19 cellular contexts compared by ENCODE assay signal in genomic region chr22:31121403-31121802, GRCh38. TPM values are rescaled to one million over a fixed set of nuclear protein-coding genes. Genes with fewer than 3 reads are reported as not detected.
A peak's percentile ranks its signal among the peaks of the same experiment; 100 is the strongest.
DNase-seq lines count a peak whose midpoint lies in the region; ATAC-seq, FAIRE-seq and TF ChIP-seq lines count a peak whose summit lies in the region.
"Had no signal": no experiment of that assay in that cellular context is flagged by ENCODE, and none has a peak within 500 bp of the region (broad histone marks: within the 10 kb centered on the region; RNA-seq: fewer than 3 reads in every experiment).

No MANE protein-coding gene starts in this region.

- intact Hi-C loops in HepG2 (cut with micrococcal nuclease; ENCODE audit: unreplicated experiment): no loop called here
- intact Hi-C loops in right lobe of liver (cut with DNase I): no loop called here
- intact Hi-C loops in transverse colon (cut with DNase I; ENCODE audit: low total_unique reads): no loop called here

- H3K36me3 ChIP-seq in HepG2 (replicated peaks in 1 of 2; ENCODE audit: control insufficient read depth in 1 of 2, insufficient read depth in 2 of 2, low read length in 2 of 2) (no peaks in the 10 kb centered on the region), right lobe of liver (no peaks in the 10 kb centered on the region), astrocyte (ENCODE audit: insufficient read depth, low read length) (no peaks in the 10 kb centered on the region), transverse colon (no peaks in the 10 kb centered on the region)

- H3K79me2 ChIP-seq in HepG2 (ENCODE audit: insufficient read depth, low read length) (no peaks in the 10 kb centered on the region), astrocyte (ENCODE audit: insufficient read depth, low read length) (no peaks in the 10 kb centered on the region)

- H3K36me3 Mint-ChIP-seq in astrocyte (ENCODE audit: low read depth, unreplicated experiment): peaks cover 2% of the 10 kb centered on the region

- ATAC-seq in HepG2 (no peak), right lobe of liver (no peak)
- ATAC-seq: SK-N-SH treated with all-trans-retinoic acid at 6 μM for 48 hours had no signal

- H3K4me3 Mint-ChIP-seq in astrocyte (ENCODE audit: unreplicated experiment): peak overlapping the region; percentile 2

- TF ChIP-seq RAD21 in HepG2 (CRISPR knock-in tag; IDR thresholded peaks at IDR 0.05): no peak

- H4K20me1 ChIP-seq in HepG2 (ENCODE audit: insufficient read depth, low read length) (no peaks in the 10 kb centered on the region), astrocyte (ENCODE audit: insufficient read depth, low read length) (no peaks in the 10 kb centered on the region)

- no peak overlapping the region for H3K4me3 ChIP-seq in HepG2 (replicated peaks in 1 of 3; ENCODE audit: insufficient read depth in 1 of 3, low read depth in 2 of 3, low read length in 3 of 3)
- no peak overlapping the region for H3K4me3 ChIP-seq in right lobe of liver
- H3K4me3 ChIP-seq in astrocyte (ENCODE audit: insufficient read depth, low read depth, low read length): no peak overlapping the region
- H3K4me3 ChIP-seq in transverse colon: no peak overlapping the region

- TF ChIP-seq EP300 in HepG2 (IDR thresholded peaks at IDR 0.05; ENCODE audit: low read depth in 2 of 2, low read length in 2 of 2) (no peak), HepG2 (CRISPR knock-in tag; IDR thresholded peaks at IDR 0.05; ENCODE audit: borderline replicate concordance) (no peak), transverse colon (IDR thresholded peaks at IDR 0.05; ENCODE audit: low read depth) (no peak)

- H3K27me3 ChIP-seq in HepG2 (ENCODE audit: control insufficient read depth in 1 of 2, insufficient read depth in 2 of 2, low read length in 2 of 2) (peaks cover 1 to 28% of the 10 kb centered on the region in 2 experiments; a peak in 4 of 5 replicates), right lobe of liver (no peaks in the 10 kb centered on the region), astrocyte (ENCODE audit: insufficient read depth, low read length) (peaks cover 7% of the 10 kb centered on the region), transverse colon (no peaks in the 10 kb centered on the region)

- H2AFZ ChIP-seq in HepG2 (ENCODE audit: low read length): no peak overlapping the region
- H2AFZ ChIP-seq in astrocyte (ENCODE audit: low read depth, low read length): no peak overlapping the region

- POLR2A ChIA-PET in HepG2 (lab: Yijun Ruan, JAX): no interaction called here

- no peak for DNase-seq in HepG2 (ENCODE audit: low spot score)
- DNase-seq in right lobe of liver: no peak
- no peak for DNase-seq in astrocyte (ENCODE audit: low read depth)
- no peak for DNase-seq in transverse colon
- DNase-seq in NCI-H2081 (lab: John Stamatoyannopoulos, UW): no peak
- DNase-seq in NCI-H446 treated with DMSO at 0.1 percent for 48 hours (lab: John Stamatoyannopoulos, UW): no peak
- DNase-seq: COR-L47, DMS 273 treated with DMSO at 0.1 percent for 48 hours, DND-41, GOT3, KBM-7, NCI-H1105 treated with DMSO at 0.1 percent for 48 hours, NCI-H187, NCI-H2227 treated with DMSO at 0.1 percent for 48 hours, NCI-H524, NCI-H82, OCI-M1, SIG-M5 had no signal

- peaks cover 5% of the 10 kb centered on the region for H3K4me1 Mint-ChIP-seq in astrocyte (ENCODE audit: low read depth, unreplicated experiment)

- in situ Hi-C loops in HepG2 (cut with HindIII; ENCODE audit: extremely low pct_ligation_motif_present, low pct_unique_long_range_greater_than_20kb): no loop called here
- in situ Hi-C loops in transverse colon (cut with MboI; ENCODE audit: low pct_ligation_motif_present in 1 of 4, low pct_unique_long_range_greater_than_20kb in 1 of 4, low sequenced_read_pairs in 3 of 4): no loop called here

- H3K27ac Mint-ChIP-seq in astrocyte (ENCODE audit: unreplicated experiment): no peak overlapping the region

- no peak overlapping the region for H3K9ac ChIP-seq in HepG2 (ENCODE audit: insufficient read depth, low read depth, low read length)
- no peak overlapping the region for H3K9ac ChIP-seq in astrocyte (ENCODE audit: low read length)

- BruUV-seq in HepG2 (replicated peaks; lab: Mats Ljungman, UMichigan): no TSS peak

- H3K27ac ChIP-seq in HepG2 (ENCODE audit: extremely low read length, insufficient read depth, low read length) (no peak overlapping the region), right lobe of liver (no peak overlapping the region), astrocyte (ENCODE audit: low read depth, low read length) (no peak overlapping the region), transverse colon (peak overlapping the region in 3 of 4 donors; percentile 81 to 83 (median 81))

- CTCF ChIA-PET in HepG2 (lab: Yijun Ruan, JAX; ENCODE audit: low intra/inter-chr PET ratio, low total read pairs): no interaction called here

- H3K9me3 ChIP-seq in HepG2 (ENCODE audit: low read length) (no peaks in the 10 kb centered on the region), right lobe of liver (no peaks in the 10 kb centered on the region), astrocyte (ENCODE audit: insufficient read depth, low read depth, low read length) (no peaks in the 10 kb centered on the region), transverse colon (no peaks in the 10 kb centered on the region)

- TF ChIP-seq CTCF in HepG2 (CRISPR knock-in tag; IDR thresholded peaks at IDR 0.05): no peak
- no peak for TF ChIP-seq CTCF in right lobe of liver (IDR thresholded peaks at IDR 0.05)
- TF ChIP-seq CTCF in astrocyte (IDR thresholded peaks at IDR 0.05; ENCODE audit: insufficient read depth, low read depth, low read length): no peak
- TF ChIP-seq CTCF in transverse colon (IDR thresholded peaks at IDR 0.05): no peak

- peaks cover 37% of the 10 kb centered on the region for H3K4me1 ChIP-seq in HepG2 (ENCODE audit: insufficient read depth, low read length)
- peaks cover 0 to 4% (median 0%) of the 10 kb centered on the region in 4 donors for H3K4me1 ChIP-seq in right lobe of liver
- H3K4me1 ChIP-seq in astrocyte (ENCODE audit: insufficient read depth, low read length): peaks cover 3% of the 10 kb centered on the region
- H3K4me1 ChIP-seq in transverse colon: peaks cover 11 to 25% (median 16%) of the 10 kb centered on the region in 4 donors

- FAIRE-seq in HepG2 (lab: Jason Lieb, UNC) (no peak), astrocyte (lab: Jason Lieb, UNC) (no peak)

- peaks cover 22% of the 10 kb centered on the region for H3K27me3 Mint-ChIP-seq in astrocyte (ENCODE audit: low read depth, unreplicated experiment)

- 64% methylated on average over 4 of the region's 4 CpGs for WGBS in HepG2 (ENCODE audit: low lambda C conversion rate)
- 94% methylated on average over 3 of the region's 4 CpGs for WGBS in right lobe of liver (ENCODE audit: insufficient coverage, low coverage, low lambda C conversion rate, missing lambda C conversion rate)
- WGBS in transverse colon (ENCODE audit: low coverage in 1 of 2), 2 donors: 90 to 95% methylated on average over 2 to 4 of the region's 4 CpGs

- H3K4me2 ChIP-seq in HepG2 (ENCODE audit: low read depth, low read length) (no peak overlapping the region), astrocyte (ENCODE audit: low read length) (no peak overlapping the region)

- no peaks in the 10 kb centered on the region for H3K9me3 Mint-ChIP-seq in astrocyte (ENCODE audit: unreplicated experiment)

- no peak for TF ChIP-seq POLR2A in HepG2 (IDR thresholded peaks at IDR 0.05; ENCODE audit: insufficient read depth in 1 of 2, low read depth in 2 of 2, low read length in 2 of 2)
- no peak for TF ChIP-seq POLR2A in right lobe of liver (IDR thresholded peaks at IDR 0.05)
- TF ChIP-seq POLR2A in transverse colon (IDR thresholded peaks at IDR 0.05): no peak

RNA-seq across cellular contexts. Expression of gene INPP5J, which starts 1.4 kb away (rescaled TPM):
- total RNA-seq in HepG2 (2016; rRNA removed; fragmentation: Illumina TruSeq; extraction: Trizol) (0.15 and 0.24 TPM in 2 replicates), right lobe of liver (under 1 TPM in 4 of 6 experiments, not detected in 2; 0.12 to 0.49 (median 0.26) TPM), astrocyte (3.0 and 3.3 TPM in 2 replicates), transverse colon (10 to 100 TPM; 22.4 to 51.2 (median 30.8) TPM)
- 0.09 TPM in 1 of 2 replicates, not detected in the other for total RNA-seq in HepG2 (2016; cell fraction: cytosol; rRNA removed; fragmentation: Illumina TruSeq; extraction: Trizol; ENCODE audit: low read depth)
- 0.42 and 0.45 TPM in 2 replicates for total RNA-seq in HepG2 (2016; cell fraction: insoluble cytoplasmic fraction; rRNA removed; fragmentation: Illumina TruSeq; extraction: Trizol)
- total RNA-seq in HepG2 (2016; cell fraction: membrane; rRNA removed; fragmentation: Illumina TruSeq; extraction: Trizol): 0.34 and 0.40 TPM in 2 replicates
- 0.47 TPM in 2 replicates for total RNA-seq in HepG2 (2016; cell fraction: nucleus; rRNA removed; fragmentation: Illumina TruSeq; extraction: Trizol)
- polyA plus RNA-seq in HepG2 (2011; rRNA removed): 1.1 and 1.3 TPM in 2 replicates
- 0.41 and 0.62 TPM in 2 replicates for polyA plus RNA-seq in HepG2 (2011; cell fraction: cytosol; rRNA removed)
- 6.2 and 7.6 TPM in 2 replicates for polyA plus RNA-seq in HepG2 (2011; cell fraction: nucleus; rRNA removed)
- 0.30 and 1.7 TPM in 2 replicates for polyA plus RNA-seq in HepG2 (2012)
- 0.11 and 0.18 TPM in 2 replicates for polyA plus RNA-seq in HepG2 (2016; cell fraction: cytosol; fragmentation: Illumina TruSeq; extraction: Trizol; ENCODE audit: low read depth)
- polyA plus RNA-seq in HepG2 (2016; cell fraction: insoluble cytoplasmic fraction; fragmentation: Illumina TruSeq; extraction: Trizol; ENCODE audit: low read depth): 0.26 and 0.52 TPM in 2 replicates
- 0.27 and 0.29 TPM in 2 replicates for polyA plus RNA-seq in HepG2 (2016; cell fraction: membrane; fragmentation: Illumina TruSeq; extraction: Trizol; ENCODE audit: low read depth)
- 1.9 and 3.2 TPM in 2 replicates for polyA plus RNA-seq in HepG2 (2016; cell fraction: nucleus; fragmentation: Illumina TruSeq; extraction: Trizol; ENCODE audit: insufficient read depth, low read depth)
- polyA minus RNA-seq in HepG2 (2011; rRNA and poly(A)+ RNA removed; ENCODE audit: low replicate concordance): 0.88 and 5.2 TPM in 2 replicates
- polyA minus RNA-seq in HepG2 (2011; cell fraction: cytosol; rRNA and poly(A)+ RNA removed): 0.35 and 0.49 TPM in 2 replicates
- 0.62 and 1.7 TPM in 2 replicates for polyA minus RNA-seq in HepG2 (2011; cell fraction: nucleus; rRNA and poly(A)+ RNA removed)

RNA-seq across cellular contexts. Expression of gene SELENOM, which starts 14.0 kb away (rescaled TPM):
- total RNA-seq in HepG2 (2016; rRNA removed; fragmentation: Illumina TruSeq; extraction: Trizol): 2.4 and 4.1 TPM in 2 replicates
- 1.9 and 4.6 TPM in 2 replicates for total RNA-seq in HepG2 (2016; cell fraction: cytosol; rRNA removed; fragmentation: Illumina TruSeq; extraction: Trizol; ENCODE audit: low read depth)
- total RNA-seq in HepG2 (2016; cell fraction: insoluble cytoplasmic fraction; rRNA removed; fragmentation: Illumina TruSeq; extraction: Trizol): 1.6 and 3.5 TPM in 2 replicates
- 1.9 and 2.9 TPM in 2 replicates for total RNA-seq in HepG2 (2016; cell fraction: membrane; rRNA removed; fragmentation: Illumina TruSeq; extraction: Trizol)
- total RNA-seq in HepG2 (2016; cell fraction: nucleus; rRNA removed; fragmentation: Illumina TruSeq; extraction: Trizol): 1.5 and 2.6 TPM in 2 replicates
- polyA plus RNA-seq in HepG2 (2011; rRNA removed): 4.3 and 5.5 TPM in 2 replicates
- 5.8 and 12.6 TPM in 2 replicates for polyA plus RNA-seq in HepG2 (2011; cell fraction: cytosol; rRNA removed)
- polyA plus RNA-seq in HepG2 (2011; cell fraction: nucleus; rRNA removed): 5.9 and 7.6 TPM in 2 replicates
- polyA plus RNA-seq in HepG2 (2012): 2.5 and 2.9 TPM in 2 replicates
- polyA plus RNA-seq in HepG2 (2016; cell fraction: cytosol; fragmentation: Illumina TruSeq; extraction: Trizol; ENCODE audit: low read depth): 3.5 and 5.0 TPM in 2 replicates
- 2.3 and 2.8 TPM in 2 replicates for polyA plus RNA-seq in HepG2 (2016; cell fraction: insoluble cytoplasmic fraction; fragmentation: Illumina TruSeq; extraction: Trizol; ENCODE audit: low read depth)
- 4.2 and 4.5 TPM in 2 replicates for polyA plus RNA-seq in HepG2 (2016; cell fraction: membrane; fragmentation: Illumina TruSeq; extraction: Trizol; ENCODE audit: low read depth)
- polyA plus RNA-seq in HepG2 (2016; cell fraction: nucleus; fragmentation: Illumina TruSeq; extraction: Trizol; ENCODE audit: insufficient read depth, low read depth): 3.5 and 5.2 TPM in 2 replicates
- 1.4 and 4.9 TPM in 2 replicates for polyA minus RNA-seq in HepG2 (2011; rRNA and poly(A)+ RNA removed; ENCODE audit: low replicate concordance)
- polyA minus RNA-seq in HepG2 (2011; cell fraction: cytosol; rRNA and poly(A)+ RNA removed): 1.8 and 2.3 TPM in 2 replicates
- 1.5 and 2.4 TPM in 2 replicates for polyA minus RNA-seq in HepG2 (2011; cell fraction: nucleus; rRNA and poly(A)+ RNA removed)
- total RNA-seq in right lobe of liver: 10 to 100 TPM in 3 of 6 experiments, 1 to 10 TPM in 3; 4.7 to 52.0 (median 9.4) TPM
- 157 and 205 TPM in 2 replicates for total RNA-seq in astrocyte
- 100 to 1,000 TPM; 247 to 334 (median 315) TPM for total RNA-seq in transverse colon

RNA-seq across cellular contexts. Expression of gene PLA2G3, which starts 18.9 kb away (rescaled TPM):
- total RNA-seq in HepG2 (2016; rRNA removed; fragmentation: Illumina TruSeq; extraction: Trizol) (0.11 and 0.42 TPM in 2 replicates), right lobe of liver (not detected), astrocyte (not detected in 2 replicates), transverse colon (not detected)
- 0.09 and 0.20 TPM in 2 replicates for total RNA-seq in HepG2 (2016; cell fraction: cytosol; rRNA removed; fragmentation: Illumina TruSeq; extraction: Trizol; ENCODE audit: low read depth)
- 0.09 and 0.32 TPM in 2 replicates for total RNA-seq in HepG2 (2016; cell fraction: insoluble cytoplasmic fraction; rRNA removed; fragmentation: Illumina TruSeq; extraction: Trizol)
- 0.19 and 0.21 TPM in 2 replicates for total RNA-seq in HepG2 (2016; cell fraction: membrane; rRNA removed; fragmentation: Illumina TruSeq; extraction: Trizol)
- 0.25 and 0.34 TPM in 2 replicates for total RNA-seq in HepG2 (2016; cell fraction: nucleus; rRNA removed; fragmentation: Illumina TruSeq; extraction: Trizol)
- 0.12 and 0.24 TPM in 2 replicates for polyA plus RNA-seq in HepG2 (2011; rRNA removed)
- 0.17 TPM in 2 replicates for polyA plus RNA-seq in HepG2 (2011; cell fraction: cytosol; rRNA removed)
- 0.16 and 0.21 TPM in 2 replicates for polyA plus RNA-seq in HepG2 (2011; cell fraction: nucleus; rRNA removed)
- polyA plus RNA-seq in HepG2 (2012): 0.15 and 0.37 TPM in 2 replicates
- 0.06 and 0.14 TPM in 2 replicates for polyA plus RNA-seq in HepG2 (2016; cell fraction: cytosol; fragmentation: Illumina TruSeq; extraction: Trizol; ENCODE audit: low read depth)
- polyA plus RNA-seq in HepG2 (2016; cell fraction: insoluble cytoplasmic fraction; fragmentation: Illumina TruSeq; extraction: Trizol; ENCODE audit: low read depth): 0.08 and 0.14 TPM in 2 replicates
- polyA plus RNA-seq in HepG2 (2016; cell fraction: membrane; fragmentation: Illumina TruSeq; extraction: Trizol; ENCODE audit: low read depth): 0.09 TPM in 1 of 2 replicates, not detected in the other
- polyA plus RNA-seq in HepG2 (2016; cell fraction: nucleus; fragmentation: Illumina TruSeq; extraction: Trizol; ENCODE audit: insufficient read depth, low read depth): 0.55 and 0.78 TPM in 2 replicates
- polyA minus RNA-seq in HepG2 (2011; rRNA and poly(A)+ RNA removed; ENCODE audit: low replicate concordance): 0.30 and 0.40 TPM in 2 replicates
- not detected in 2 replicates for polyA minus RNA-seq in HepG2 (2011; cell fraction: cytosol; rRNA and poly(A)+ RNA removed)
- not detected in 2 replicates for polyA minus RNA-seq in HepG2 (2011; cell fraction: nucleus; rRNA and poly(A)+ RNA removed)

RNA-seq across cellular contexts. Expression of gene RNF185, which starts 38.6 kb away (rescaled TPM):
- total RNA-seq in HepG2 (2016; rRNA removed; fragmentation: Illumina TruSeq; extraction: Trizol): 21.4 and 28.8 TPM in 2 replicates
- 2.9 and 3.2 TPM in 2 replicates for total RNA-seq in HepG2 (2016; cell fraction: cytosol; rRNA removed; fragmentation: Illumina TruSeq; extraction: Trizol; ENCODE audit: low read depth)
- 21.9 and 28.5 TPM in 2 replicates for total RNA-seq in HepG2 (2016; cell fraction: insoluble cytoplasmic fraction; rRNA removed; fragmentation: Illumina TruSeq; extraction: Trizol)
- total RNA-seq in HepG2 (2016; cell fraction: membrane; rRNA removed; fragmentation: Illumina TruSeq; extraction: Trizol): 11.3 and 11.9 TPM in 2 replicates
- 12.0 and 13.7 TPM in 2 replicates for total RNA-seq in HepG2 (2016; cell fraction: nucleus; rRNA removed; fragmentation: Illumina TruSeq; extraction: Trizol)
- 26.4 and 27.5 TPM in 2 replicates for polyA plus RNA-seq in HepG2 (2011; rRNA removed)
- polyA plus RNA-seq in HepG2 (2011; cell fraction: cytosol; rRNA removed): 21.8 and 27.3 TPM in 2 replicates
- polyA plus RNA-seq in HepG2 (2011; cell fraction: nucleus; rRNA removed): 19.0 and 20.4 TPM in 2 replicates
- polyA plus RNA-seq in HepG2 (2012): 15.4 and 15.6 TPM in 2 replicates
- 1.6 and 1.7 TPM in 2 replicates for polyA plus RNA-seq in HepG2 (2016; cell fraction: cytosol; fragmentation: Illumina TruSeq; extraction: Trizol; ENCODE audit: low read depth)
- polyA plus RNA-seq in HepG2 (2016; cell fraction: insoluble cytoplasmic fraction; fragmentation: Illumina TruSeq; extraction: Trizol; ENCODE audit: low read depth): 27.8 and 28.1 TPM in 2 replicates
- 6.4 and 6.8 TPM in 2 replicates for polyA plus RNA-seq in HepG2 (2016; cell fraction: membrane; fragmentation: Illumina TruSeq; extraction: Trizol; ENCODE audit: low read depth)
- polyA plus RNA-seq in HepG2 (2016; cell fraction: nucleus; fragmentation: Illumina TruSeq; extraction: Trizol; ENCODE audit: insufficient read depth, low read depth): 21.5 and 21.8 TPM in 2 replicates
- 17.6 and 24.2 TPM in 2 replicates for polyA minus RNA-seq in HepG2 (2011; rRNA and poly(A)+ RNA removed; ENCODE audit: low replicate concordance)
- polyA minus RNA-seq in HepG2 (2011; cell fraction: cytosol; rRNA and poly(A)+ RNA removed): 10.1 and 10.4 TPM in 2 replicates
- polyA minus RNA-seq in HepG2 (2011; cell fraction: nucleus; rRNA and poly(A)+ RNA removed): 9.1 and 11.8 TPM in 2 replicates
- total RNA-seq in right lobe of liver: 10 to 100 TPM; 28.7 to 40.8 (median 37.4) TPM
- 28.9 and 29.3 TPM in 2 replicates for total RNA-seq in astrocyte
- 10 to 100 TPM; 18.5 to 52.4 (median 32.3) TPM for total RNA-seq in transverse colon

RNA-seq across cellular contexts. Expression of gene SMTN, which starts 40.3 kb away (rescaled TPM):
- total RNA-seq in HepG2 (2016; rRNA removed; fragmentation: Illumina TruSeq; extraction: Trizol): 6.9 and 14.7 TPM in 2 replicates
- total RNA-seq in HepG2 (2016; cell fraction: cytosol; rRNA removed; fragmentation: Illumina TruSeq; extraction: Trizol; ENCODE audit: low read depth): 2.5 and 3.0 TPM in 2 replicates
- total RNA-seq in HepG2 (2016; cell fraction: insoluble cytoplasmic fraction; rRNA removed; fragmentation: Illumina TruSeq; extraction: Trizol): 5.5 and 15.8 TPM in 2 replicates
- 7.5 and 8.5 TPM in 2 replicates for total RNA-seq in HepG2 (2016; cell fraction: membrane; rRNA removed; fragmentation: Illumina TruSeq; extraction: Trizol)
- total RNA-seq in HepG2 (2016; cell fraction: nucleus; rRNA removed; fragmentation: Illumina TruSeq; extraction: Trizol): 17.4 and 23.6 TPM in 2 replicates
- 24.2 and 26.1 TPM in 2 replicates for polyA plus RNA-seq in HepG2 (2011; rRNA removed)
- 10.8 and 14.8 TPM in 2 replicates for polyA plus RNA-seq in HepG2 (2011; cell fraction: cytosol; rRNA removed)
- 129 and 177 TPM in 2 replicates for polyA plus RNA-seq in HepG2 (2011; cell fraction: nucleus; rRNA removed)
- 16.2 and 21.3 TPM in 2 replicates for polyA plus RNA-seq in HepG2 (2012)
- 2.3 and 3.6 TPM in 2 replicates for polyA plus RNA-seq in HepG2 (2016; cell fraction: cytosol; fragmentation: Illumina TruSeq; extraction: Trizol; ENCODE audit: low read depth)
- 6.1 and 9.7 TPM in 2 replicates for polyA plus RNA-seq in HepG2 (2016; cell fraction: insoluble cytoplasmic fraction; fragmentation: Illumina TruSeq; extraction: Trizol; ENCODE audit: low read depth)
- polyA plus RNA-seq in HepG2 (2016; cell fraction: membrane; fragmentation: Illumina TruSeq; extraction: Trizol; ENCODE audit: low read depth): 5.1 and 6.6 TPM in 2 replicates
- polyA plus RNA-seq in HepG2 (2016; cell fraction: nucleus; fragmentation: Illumina TruSeq; extraction: Trizol; ENCODE audit: insufficient read depth, low read depth): 48.9 and 50.6 TPM in 2 replicates
- polyA minus RNA-seq in HepG2 (2011; rRNA and poly(A)+ RNA removed; ENCODE audit: low replicate concordance): 5.1 and 18.8 TPM in 2 replicates
- 11.6 and 13.2 TPM in 2 replicates for polyA minus RNA-seq in HepG2 (2011; cell fraction: cytosol; rRNA and poly(A)+ RNA removed)
- 28.8 and 31.8 TPM in 2 replicates for polyA minus RNA-seq in HepG2 (2011; cell fraction: nucleus; rRNA and poly(A)+ RNA removed)
- total RNA-seq in right lobe of liver: 10 to 100 TPM; 16.9 to 54.1 (median 24.3) TPM
- 97.5 and 98.9 TPM in 2 replicates for total RNA-seq in astrocyte
- total RNA-seq in transverse colon: 100 to 1,000 TPM; 171 to 341 (median 219) TPM

Comparison
In these comparisons a context has a peak if more than half of its experiments do, and no peak if none do; other contexts are left out.
1. H3K27ac ChIP-seq: peak in transverse colon (3 of 4); none in HepG2 (single experiment), right lobe of liver (0 of 3) and astrocyte (single experiment).